15 cellular contexts compared by ENCODE assay signal in genomic region chr12:107783406-107784376, GRCh38. TPM values are rescaled to one million over a fixed set of nuclear protein-coding genes. Genes with fewer than 3 reads are reported as not detected.
A peak's percentile ranks its signal among the peaks of the same experiment; 100 is the strongest.
DNase-seq lines count a peak whose midpoint lies in the region; ATAC-seq and TF ChIP-seq lines count a peak whose summit lies in the region.
"Had no signal": no experiment of that assay in that cellular context is flagged by ENCODE, and none has a peak within 500 bp of the region (broad histone marks: within the 10 kb centered on the region; RNA-seq: fewer than 3 reads in every experiment).

No MANE protein-coding gene starts in this region.

- BruUV-seq in mammary epithelial cell (replicated peaks; lab: Mats Ljungman, UMichigan) = no TSS peak

- no peak for ATAC-seq in activated T-cell treated with anti-CD3 and anti-CD28 coated beads, Interleukin-2, amount 50 U/mL, for 72 hours (replicated peaks in 1 of 2)
- ATAC-seq in HG02852 (IDR thresholded peaks at IDR 0.05; ENCODE audit: unreplicated experiment) (peak; percentile 62), natural killer cell (no peak), left colon (no peak)

- no peak overlapping the region for H3K4me2 ChIP-seq in mammary epithelial cell (ENCODE audit: insufficient read depth, low read depth, low read length)

- no peak overlapping the region for H3K27ac ChIP-seq in mammary epithelial cell (ENCODE audit: insufficient read depth, low read depth, low read length)
- H3K27ac ChIP-seq: cardiac muscle cell, tibial artery had no signal

- H3K4me1 ChIP-seq in mammary epithelial cell (ENCODE audit: insufficient read depth, low read length) = no peaks in the 10 kb centered on the region
- H3K4me1 ChIP-seq: tibial artery had no signal

- TF ChIP-seq CTCF in mammary epithelial cell (conservative IDR thresholded peaks at IDR 0.05 in 1 of 2, IDR thresholded peaks at IDR 0.05 in 1 of 2; ENCODE audit: extremely low read depth in 1 of 2, insufficient read depth in 1 of 2, low read depth in 1 of 2, low read length in 2 of 2) (no peak), natural killer cell (IDR thresholded peaks at IDR 0.05) (no peak)

- no peak overlapping the region for H3K9ac ChIP-seq in mammary epithelial cell (ENCODE audit: insufficient read depth, low read length)

- intact Hi-C loops in mammary epithelial cell (cut with micrococcal nuclease) = no loop called here
- intact Hi-C loops in natural killer cell (cut with micrococcal nuclease) = no loop called here
- intact Hi-C loops in left colon (cut with DNase I, micrococcal nuclease) = no loop called here

- no peaks in the 10 kb centered on the region for H3K9me3 ChIP-seq in mammary epithelial cell (replicated peaks; ENCODE audit: insufficient read depth, low read length)
- H3K9me3 ChIP-seq: tibial artery had no signal

- dilution Hi-C loops in mammary epithelial cell (cut with HindIII; ENCODE audit: low sequenced_read_pairs) = no loop called here

- peaks cover 6% of the 10 kb centered on the region for H3K4me1 Mint-ChIP-seq in activated T-cell treated with anti-CD3 and anti-CD28 coated beads, Interleukin-2, amount 50 U/mL, for 72 hours (ENCODE audit: low read depth)
- H3K4me1 Mint-ChIP-seq in natural killer cell = no peaks in the 10 kb centered on the region

- no peaks in the 10 kb centered on the region for H3K36me3 ChIP-seq in mammary epithelial cell (ENCODE audit: insufficient read depth, low read length)
- H3K36me3 ChIP-seq: cardiac muscle cell, tibial artery had no signal

- H3K27me3 Mint-ChIP-seq in activated T-cell treated with anti-CD3 and anti-CD28 coated beads, Interleukin-2, amount 50 U/mL, for 72 hours (ENCODE audit: low read depth) = peaks cover 27% of the 10 kb centered on the region
- peaks cover 20 to 33% of the 10 kb centered on the region in 2 donors for H3K27me3 Mint-ChIP-seq in natural killer cell (ENCODE audit: low read depth in 2 of 2)

- CTCF ChIA-PET in mammary epithelial cell (lab: Charles Lee; ENCODE audit: low non-redundant PET) = no interaction called here

- H4K20me1 ChIP-seq in mammary epithelial cell (ENCODE audit: insufficient read depth, low read length) = no peaks in the 10 kb centered on the region

- H3K4me3 Mint-ChIP-seq in activated T-cell treated with anti-CD3 and anti-CD28 coated beads, Interleukin-2, amount 50 U/mL, for 72 hours = no peak overlapping the region
- H3K4me3 Mint-ChIP-seq in natural killer cell = no peak overlapping the region

- H3K79me2 ChIP-seq in mammary epithelial cell (ENCODE audit: insufficient read depth, low read length) = no peaks in the 10 kb centered on the region

- H3K4me3 ChIP-seq in mammary epithelial cell (replicated peaks in 1 of 3; ENCODE audit: insufficient read depth in 1 of 3, low read depth in 2 of 3, low read length in 3 of 3) = no peak overlapping the region
- H3K4me3 ChIP-seq: cardiac muscle cell, tibial artery had no signal

- H2AFZ ChIP-seq in mammary epithelial cell (ENCODE audit: low read depth, low read length) = no peak overlapping the region

- DNase-seq in activated T-cell treated with anti-CD3 and anti-CD28 coated beads, Interleukin-2, amount 50 U/mL, for 72 hours = no peak
- DNase-seq in activated T-cell treated with anti-CD3 and anti-CD28 coated beads, Interleukin-2, amount 50 U/mL, for 48 hours = no peak
- DNase-seq in KBM-7 (peak; percentile 57), HK-2 (ENCODE audit: unreplicated experiment) (no peak), mammary epithelial cell (no peak), natural killer cell (no peak), left colon (no peak)
- DNase-seq: GOT3, NCI-H526 treated with DMSO at 0.1 percent for 48 hours, posterior cingulate gyrus, tibial artery had no signal

- peaks cover 3% of the 10 kb centered on the region for H3K27me3 ChIP-seq in mammary epithelial cell (ENCODE audit: insufficient read depth, low read length)

- in situ Hi-C loops in KBM-7 (cut with MboI; ENCODE audit: low pct_unique_long_range_greater_than_20kb, low sequenced_read_pairs) (no loop called here), mammary epithelial cell (cut with MboI; ENCODE audit: low sequenced_read_pairs in 2 of 2) (no loop called here)

- H3K36me3 Mint-ChIP-seq in activated T-cell treated with anti-CD3 and anti-CD28 coated beads, Interleukin-2, amount 50 U/mL, for 72 hours (ENCODE audit: insufficient read depth in 2 of 2) = no peaks in the 10 kb centered on the region
- H3K36me3 Mint-ChIP-seq in natural killer cell = no peaks in the 10 kb centered on the region

- WGBS in mammary epithelial cell (ENCODE audit: low coverage, missing lambda C conversion rate) = 63% methylated on average over 6 of the region's 6 CpGs

- H3K9me3 Mint-ChIP-seq in activated T-cell treated with anti-CD3 and anti-CD28 coated beads, Interleukin-2, amount 50 U/mL, for 72 hours = no peaks in the 10 kb centered on the region
- H3K9me3 Mint-ChIP-seq in natural killer cell = no peaks in the 10 kb centered on the region

- peak overlapping the region; percentile 6 for H3K27ac Mint-ChIP-seq in activated T-cell treated with anti-CD3 and anti-CD28 coated beads, Interleukin-2, amount 50 U/mL, for 72 hours
- no peak overlapping the region for H3K27ac Mint-ChIP-seq in natural killer cell

RNA-seq across cellular contexts. Expression of gene ASCL4, which starts 9.2 kb away (rescaled TPM):
- total RNA-seq in activated T-cell treated with anti-CD3 and anti-CD28 coated beads, Interleukin-2, amount 50 U/mL, for 72 hours = not detected
- total RNA-seq in mammary epithelial cell (not detected), natural killer cell (not detected), left colon (not detected)
- polyA plus RNA-seq in mammary epithelial cell = not detected
- polyA minus RNA-seq in mammary epithelial cell = not detected
- total RNA-seq: cardiac muscle cell; kidney epithelial cell; T-helper 2 cell treated with Interferon-gamma antibody and Interleukin-4, amounts not matched to agents 100 ng/mL and 5 ng/mL, for 36 hours had no signal
- polyA plus RNA-seq: cardiac muscle cell had no signal

RNA-seq across cellular contexts. Expression of gene PRDM4, which starts 22.8 kb away (rescaled TPM):
- 10 to 100 TPM; 32.2 to 35.9 TPM for total RNA-seq in activated T-cell treated with anti-CD3 and anti-CD28 coated beads, Interleukin-2, amount 50 U/mL, for 72 hours
- total RNA-seq in mammary epithelial cell (10 to 100 TPM; 25.3 to 32.3 TPM), natural killer cell (10 to 100 TPM; 37.0 to 49.5 (median 40.5) TPM), left colon (10 to 100 TPM; 32.3 to 38.4 TPM)
- 18.4 TPM for polyA plus RNA-seq in mammary epithelial cell
- polyA minus RNA-seq in mammary epithelial cell = 47.1 TPM
